ENCODE assay signal across 29 cellular contexts in genomic region chr16:19140392-19140791, GRCh38. TPM values are rescaled to one million over a fixed set of nuclear protein-coding genes. Genes with fewer than 3 reads are reported as not detected.
"Had no signal": no experiment of that assay in that cellular context is flagged by ENCODE, and none has a peak within 500 bp of the region (broad histone marks: within the 10 kb centered on the region; RNA-seq: fewer than 3 reads in every experiment).

No MANE protein-coding gene starts in this region.

- H3K4me3 Mint-ChIP-seq: activated CD8-positive, alpha-beta memory T cell treated with anti-CD3 and anti-CD28 coated beads, Interleukin-2, amount 10 ng/mL, durations not matched to agents 7 days and 5 days; activated naive CD4-positive, alpha-beta T cell treated with anti-CD3 and anti-CD28 coated beads, Interleukin-2, amount 50 U/mL, for 24 hours; activated T-cell treated with anti-CD3 and anti-CD28 coated beads, Interleukin-2, amount 50 U/mL, for 24 hours; activated T-helper 1 cell treated with anti-CD3 and anti-CD28 coated beads, Interleukin-12 subunit alpha, Interleukin-12 subunit beta, Interleukin-2, Interleukin-4 antibody, amounts not matched to agents 30 ng/mL and 10 ng/mL and 1 ng/mL, durations not matched to agents 14 hours and 24 hours and 36 hours; T-cell had no signal

- H3K27ac Mint-ChIP-seq: activated CD8-positive, alpha-beta memory T cell treated with anti-CD3 and anti-CD28 coated beads, Interleukin-2, amount 10 ng/mL, durations not matched to agents 7 days and 5 days; activated T-cell treated with anti-CD3 and anti-CD28 coated beads, Interleukin-2, amount 50 U/mL, for 24 hours; activated T-helper 1 cell treated with anti-CD3 and anti-CD28 coated beads, Interleukin-12 subunit alpha, Interleukin-12 subunit beta, Interleukin-2, Interleukin-4 antibody, amounts not matched to agents 30 ng/mL and 10 ng/mL and 1 ng/mL, durations not matched to agents 14 hours and 24 hours and 36 hours; T-cell had no signal

- DNase-seq: activated CD4-positive, alpha-beta T cell treated with anti-CD3 and anti-CD28 coated beads for 48 hours; activated CD4-positive, alpha-beta T cell treated with anti-CD3 and anti-CD28 coated beads, Interleukin-2, amount 50 U/mL, for 4 hours; activated CD4-positive, CD25-positive, alpha-beta regulatory T cell treated with anti-CD3 and anti-CD28 coated beads, Interleukin-2, amount 50 U/mL, for 72 hours; activated CD8-positive, alpha-beta memory T cell treated with anti-CD3 and anti-CD28 coated beads, Interleukin-2, amount 10 ng/mL, durations not matched to agents 7 days and 5 days; activated effector memory CD4-positive, alpha-beta T cell treated with Interleukin-2 at 50 U/mL for 16 hours; activated naive CD4-positive, alpha-beta T cell; activated T-cell treated with anti-CD3 and anti-CD28 coated beads, Interleukin-2, amount 50 U/mL, for 24 hours; aorta; caudate nucleus; KG1; NCI-H1092; NCI-H1417; NCI-H1694; NCI-H2029; NCI-H2107; NCI-H2171 treated with DMSO at 0.1 percent for 48 hours; NCI-H226; NCI-H526; PC-3; SIG-M5; T-cell; T-helper 2 cell; T1000 had no signal

- H3K9me3 ChIP-seq: breast epithelium had no signal

- H3K4me3 ChIP-seq: breast epithelium had no signal

- H3K4me1 Mint-ChIP-seq: activated CD8-positive, alpha-beta memory T cell treated with anti-CD3 and anti-CD28 coated beads, Interleukin-2, amount 10 ng/mL, durations not matched to agents 7 days and 5 days; activated naive CD4-positive, alpha-beta T cell treated with anti-CD3 and anti-CD28 coated beads, Interleukin-2, amount 50 U/mL, for 24 hours; T-cell had no signal

- H3K36me3 Mint-ChIP-seq: activated CD8-positive, alpha-beta memory T cell treated with anti-CD3 and anti-CD28 coated beads, Interleukin-2, amount 10 ng/mL, durations not matched to agents 7 days and 5 days; activated naive CD4-positive, alpha-beta T cell treated with anti-CD3 and anti-CD28 coated beads, Interleukin-2, amount 50 U/mL, for 24 hours; T-cell had no signal

- H3K9me3 Mint-ChIP-seq: activated naive CD4-positive, alpha-beta T cell treated with anti-CD3 and anti-CD28 coated beads, Interleukin-2, amount 50 U/mL, for 24 hours; activated T-cell treated with anti-CD3 and anti-CD28 coated beads, Interleukin-2, amount 50 U/mL, for 24 hours; activated T-helper 1 cell treated with anti-CD3 and anti-CD28 coated beads, Interleukin-12 subunit alpha, Interleukin-12 subunit beta, Interleukin-2, Interleukin-4 antibody, amounts not matched to agents 30 ng/mL and 10 ng/mL and 1 ng/mL, durations not matched to agents 14 hours and 24 hours and 36 hours; T-cell had no signal

- H3K27me3 ChIP-seq: breast epithelium had no signal

- ATAC-seq: activated CD8-positive, alpha-beta memory T cell treated with anti-CD3 and anti-CD28 coated beads, Interleukin-2, amount 10 ng/mL, durations not matched to agents 7 days and 5 days; PC-3; T-cell had no signal

- H3K36me3 ChIP-seq: breast epithelium had no signal

- FAIRE-seq: TTC549 had no signal

RNA-seq across cellular contexts. Expression of gene SYT17, which starts 27.6 kb away (rescaled TPM):
- total RNA-seq: activated CD8-positive, alpha-beta memory T cell treated with anti-CD3 and anti-CD28 coated beads, Interleukin-2, amount 10 ng/mL, durations not matched to agents 7 days and 5 days; LHCN-M2; MCF 10A had no signal
